ENCODE assay signal across 20 cellular contexts in genomic region chr1:240598201-240598600, GRCh38. TPM values are rescaled to one million over a fixed set of nuclear protein-coding genes. Genes with fewer than 3 reads are reported as not detected.
"Had no signal": no experiment of that assay in that cellular context is flagged by ENCODE, and none has a peak within 500 bp of the region (broad histone marks: within the 10 kb centered on the region; RNA-seq: fewer than 3 reads in every experiment).

No MANE protein-coding gene starts in this region.

- H3K36me3 Mint-ChIP-seq: activated naive CD8-positive, alpha-beta T cell treated with anti-CD3 and anti-CD28 coated beads, Interleukin-2, amount 10 ng/mL, durations not matched to agents 7 days and 5 days; memory B cell had no signal

- H3K27ac ChIP-seq: ascending aorta, left lung, upper lobe of left lung had no signal

- H3K4me1 ChIP-seq: ascending aorta, left lung, upper lobe of left lung had no signal

- FAIRE-seq: colon, endometrium, kidney, TTC549 had no signal

- H3K27me3 Mint-ChIP-seq: memory B cell; stimulated activated naive CD8-positive, alpha-beta T cell treated with anti-CD3 and anti-CD28 coated beads, Interleukin-15, Interleukin-2, amounts not matched to agents 100 ng/mL and 50 ng/mL, for 24 hours; T-helper 17 cell had no signal

- H3K9me3 ChIP-seq: ascending aorta, left lung, upper lobe of left lung had no signal

- H3K4me1 Mint-ChIP-seq: activated naive CD8-positive, alpha-beta T cell treated with anti-CD3 and anti-CD28 coated beads, Interleukin-2, amount 10 ng/mL, durations not matched to agents 7 days and 5 days; memory B cell had no signal

- H3K4me3 Mint-ChIP-seq: activated naive CD8-positive, alpha-beta T cell treated with anti-CD3 and anti-CD28 coated beads, Interleukin-2, amount 10 ng/mL, durations not matched to agents 7 days and 5 days; activated T-helper 1 cell treated with anti-CD3 and anti-CD28 coated beads, Interleukin-12 subunit alpha, Interleukin-12 subunit beta, Interleukin-2, Interleukin-4 antibody, amounts not matched to agents 30 ng/mL and 10 ng/mL and 1 ng/mL, durations not matched to agents 14 hours and 24 hours and 36 hours; memory B cell; nephron; stimulated activated naive CD8-positive, alpha-beta T cell treated with anti-CD3 and anti-CD28 coated beads, Interleukin-15, Interleukin-2, amounts not matched to agents 100 ng/mL and 50 ng/mL, for 24 hours; T-helper 17 cell had no signal

- DNase-seq: activated CD4-positive, alpha-beta T cell treated with anti-CD3 and anti-CD28 coated beads, Interleukin-2, amount 50 U/mL, for 1 hour; activated CD8-positive, alpha-beta memory T cell treated with anti-CD3 and anti-CD28 coated beads for 24 hours; activated naive CD4-positive, alpha-beta T cell; activated naive CD8-positive, alpha-beta T cell treated with anti-CD3 and anti-CD28 coated beads, Interleukin-2, amount 10 ng/mL, durations not matched to agents 7 days and 5 days; caudate nucleus; hypothalamus; kidney; left lung; occipital lobe; right cardiac atrium; T-helper 17 cell; upper lobe of left lung had no signal

- H3K36me3 ChIP-seq: ascending aorta, left lung, upper lobe of left lung had no signal

- H3K4me3 ChIP-seq: ascending aorta, left lung, upper lobe of left lung had no signal

- H3K27me3 ChIP-seq: ascending aorta, left lung, upper lobe of left lung had no signal

- H3K27ac Mint-ChIP-seq: activated naive CD8-positive, alpha-beta T cell treated with anti-CD3 and anti-CD28 coated beads, Interleukin-2, amount 10 ng/mL, durations not matched to agents 7 days and 5 days; activated T-helper 1 cell treated with anti-CD3 and anti-CD28 coated beads, Interleukin-12 subunit alpha, Interleukin-12 subunit beta, Interleukin-2, Interleukin-4 antibody, amounts not matched to agents 30 ng/mL and 10 ng/mL and 1 ng/mL, durations not matched to agents 14 hours and 24 hours and 36 hours; memory B cell; stimulated activated naive CD8-positive, alpha-beta T cell treated with anti-CD3 and anti-CD28 coated beads, Interleukin-15, Interleukin-2, amounts not matched to agents 100 ng/mL and 50 ng/mL, for 24 hours; T-helper 17 cell had no signal

- ATAC-seq: left lung, right cardiac atrium, T-helper 17 cell had no signal

- H3K9me3 Mint-ChIP-seq: activated naive CD8-positive, alpha-beta T cell treated with anti-CD3 and anti-CD28 coated beads, Interleukin-2, amount 10 ng/mL, durations not matched to agents 7 days and 5 days; activated T-helper 1 cell treated with anti-CD3 and anti-CD28 coated beads, Interleukin-12 subunit alpha, Interleukin-12 subunit beta, Interleukin-2, Interleukin-4 antibody, amounts not matched to agents 30 ng/mL and 10 ng/mL and 1 ng/mL, durations not matched to agents 14 hours and 24 hours and 36 hours; nephron; stimulated activated naive CD8-positive, alpha-beta T cell treated with anti-CD3 and anti-CD28 coated beads, Interleukin-15, Interleukin-2, amounts not matched to agents 100 ng/mL and 50 ng/mL, for 24 hours had no signal

RNA-seq across cellular contexts. Expression of gene GREM2, which starts 13.8 kb away (rescaled TPM):
- total RNA-seq: activated naive CD8-positive, alpha-beta T cell treated with anti-CD3 and anti-CD28 coated beads, Interleukin-2, amount 10 ng/mL, durations not matched to agents 7 days and 5 days; ascending aorta had no signal
